Comparison of ENCODE assay signal across 23 cellular contexts in the genomic region with DNA sequence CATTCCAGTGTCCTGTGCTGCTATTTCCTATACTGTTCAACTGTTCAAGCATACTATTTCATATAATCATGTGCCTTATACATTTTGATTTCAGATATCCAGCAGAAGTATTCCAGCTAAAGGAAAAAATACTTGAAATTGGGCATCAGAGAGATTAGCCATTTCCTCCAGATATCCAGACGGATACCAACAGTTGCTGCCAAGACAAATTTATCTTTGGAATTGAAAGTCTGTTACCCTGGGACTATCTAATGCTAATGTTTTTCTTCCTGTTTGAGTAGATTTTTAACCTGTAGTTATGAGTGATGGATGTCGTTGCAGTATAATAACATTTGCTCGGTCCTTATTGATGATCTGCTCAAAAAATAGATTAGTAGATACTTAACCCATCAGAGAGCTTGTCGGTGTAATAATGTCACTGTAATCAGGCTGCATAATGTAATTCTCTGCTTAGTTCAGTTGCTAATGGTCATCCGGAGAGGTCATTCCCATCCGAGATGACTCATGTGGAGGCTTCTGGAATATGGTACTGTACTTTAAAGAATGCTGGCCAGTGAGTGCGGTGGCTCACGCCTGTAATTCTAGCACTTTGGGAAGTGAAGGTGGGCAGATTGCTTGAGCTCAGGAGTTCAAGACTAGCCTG. TPM values are rescaled to one million over a fixed set of nuclear protein-coding genes. Genes with fewer than 3 reads are reported as not detected.
"Had no signal": no experiment of that assay in that cellular context is flagged by ENCODE, and none has a peak within 500 bp of the region (broad histone marks: within the 10 kb centered on the region; RNA-seq: fewer than 3 reads in every experiment).

No MANE protein-coding gene starts in this region.

- H3K4me2 ChIP-seq: KMS-11 had no signal

- H3K4me3 ChIP-seq: MG63 had no signal

- H3K36me3 ChIP-seq: MG63, WERI-Rb-1 had no signal

- ATAC-seq: activated CD4-positive, alpha-beta T cell treated with anti-CD3 and anti-CD28 coated beads for 36 hours; activated CD8-positive, alpha-beta T cell treated with anti-CD3 and anti-CD28 coated beads, Interleukin-2, amount 10 ng/mL, durations not matched to agents 7 days and 5 days had no signal

- H3K27me3 ChIP-seq: MG63 had no signal

- DNase-seq: activated CD4-positive, alpha-beta T cell treated with anti-CD3 and anti-CD28 coated beads for 36 hours; activated CD4-positive, alpha-beta T cell treated with anti-CD3 and anti-CD28 coated beads, Interleukin-2, amount 50 U/mL, for 4 hours; activated CD8-positive, alpha-beta memory T cell treated with anti-CD3 and anti-CD28 coated beads, Interleukin-2, amount 50 U/mL, for 48 hours; activated CD8-positive, alpha-beta T cell treated with anti-CD3 and anti-CD28 coated beads, Interleukin-2, amount 10 ng/mL, durations not matched to agents 7 days and 5 days; activated naive CD4-positive, alpha-beta T cell; activated T-cell treated with anti-CD3 and anti-CD28 coated beads, Interleukin-2, amount 50 U/mL, for 1 hour; amniotic stem cell; MG63; MV-4-11; NCI-H1092 treated with DMSO at 0.1 percent for 48 hours; NCI-H1417 treated with DMSO at 0.1 percent for 48 hours; NCI-H1694; NCI-H2029 treated with DMSO at 0.1 percent for 48 hours; NCI-H345; NCI-H510A treated with DMSO at 0.1 percent for 48 hours; NCI-H69; NK-92 treated with Interleukin-12 subunit alpha and Interleukin-12 subunit beta, amount 100 ng/mL, for 24 hours; OCI-M1; SHP77 treated with DMSO at 0.1 percent for 48 hours; T-helper 1 cell; WERI-Rb-1 had no signal

- H3K9me3 ChIP-seq: MG63 had no signal

- H3K27ac ChIP-seq: KMS-11, WERI-Rb-1 had no signal

- H3K9ac ChIP-seq: KMS-11 had no signal

RNA-seq across cellular contexts. Expression of a gene that starts 51.5 kb away (rescaled TPM):
- total RNA-seq: activated CD8-positive, alpha-beta T cell treated with anti-CD3 and anti-CD28 coated beads, Interleukin-2, amount 10 ng/mL, durations not matched to agents 7 days and 5 days; T-helper 2 cell treated with Interferon-gamma antibody and Interleukin-4, amounts not matched to agents 100 ng/mL and 5 ng/mL, for 36 hours had no signal
